Comparison of ENCODE assay signal across 34 cellular contexts in genomic region chr1:34657849-34658248, GRCh38.
"Had no signal": no experiment of that assay in that cellular context is flagged by ENCODE, and none has a peak within 500 bp of the region (broad histone marks: within the 10 kb centered on the region; RNA-seq: fewer than 3 reads in every experiment).

No MANE protein-coding gene starts in this region.

- ATAC-seq: activated CD8-positive, alpha-beta T cell treated with anti-CD3 and anti-CD28 coated beads for 36 hours; activated naive CD8-positive, alpha-beta T cell treated with anti-CD3 and anti-CD28 coated beads, Interleukin-2, amount 50 U/mL, for 24 hours; activated T-cell treated with anti-CD3 and anti-CD28 coated beads, Interleukin-2, amount 50 U/mL, for 4 hours; activated T-cell treated with anti-CD3 and anti-CD28 coated beads, Interleukin-2, amount 50 U/mL, for 72 hours; activated T-helper 17 cell treated with anti-CD3 and anti-CD28 coated beads, Interleukin-2, amount 50 U/mL, for 72 hours; body of pancreas had no signal

- H3K9me3 Mint-ChIP-seq: activated B cell treated with CpG ODN at 0.5 μM for 24 hours; activated CD4-positive, alpha-beta memory T cell treated with anti-CD3 and anti-CD28 coated beads for 36 hours; activated CD4-positive, alpha-beta T cell treated with anti-CD3 and anti-CD28 coated beads, Interleukin-2, amount 10 ng/mL, durations not matched to agents 24 days and 14 days; activated CD8-positive, alpha-beta T cell treated with anti-CD3 and anti-CD28 coated beads for 36 hours; activated naive CD4-positive, alpha-beta T cell treated with anti-CD3 and anti-CD28 coated beads, Interleukin-2, amount 10 ng/mL, durations not matched to agents 7 days and 5 days; activated naive CD4-positive, alpha-beta T cell treated with anti-CD3 and anti-CD28 coated beads, Interleukin-2, amount 50 U/mL, for 24 hours; activated naive CD8-positive, alpha-beta T cell treated with anti-CD3 and anti-CD28 coated beads, Interleukin-2, amount 10 ng/mL, durations not matched to agents 7 days and 5 days; activated naive CD8-positive, alpha-beta T cell treated with anti-CD3 and anti-CD28 coated beads, Interleukin-2, amount 50 U/mL, for 24 hours; activated T-cell treated with anti-CD3 and anti-CD28 coated beads, Interleukin-2, amount 50 U/mL, for 4 hours; activated T-cell treated with anti-CD3 and anti-CD28 coated beads, Interleukin-2, amount 50 U/mL, for 72 hours; activated T-helper 1 cell treated with anti-CD3 and anti-CD28 coated beads, Interleukin-12 subunit alpha, Interleukin-12 subunit beta, Interleukin-2, Interleukin-4 antibody, amounts not matched to agents 30 ng/mL and 10 ng/mL and 1 ng/mL, durations not matched to agents 14 hours and 24 hours and 36 hours; activated T-helper 17 cell treated with anti-CD3 and anti-CD28 coated beads, Interleukin-2, amount 50 U/mL, for 72 hours; T-helper 1 cell treated with Interleukin-12 subunit alpha and Interleukin-12 subunit beta and Interleukin-4 antibody, amounts not matched to agents 30 μg/mL and 1 μg/mL, for 36 hours; T-helper 2 cell treated with Interferon-gamma antibody and Interleukin-4, amounts not matched to agents 5 μg/mL and 100 μg/mL, for 36 hours had no signal

- H3K36me3 ChIP-seq: brain microvascular endothelial cell, breast epithelium had no signal

- DNase-seq: activated B cell treated with CpG ODN at 0.5 μM for 24 hours; activated CD4-positive, alpha-beta memory T cell treated with anti-CD3 and anti-CD28 coated beads for 36 hours; activated CD4-positive, alpha-beta T cell treated with anti-CD3 and anti-CD28 coated beads for 4 hours; activated CD4-positive, alpha-beta T cell treated with anti-CD3 and anti-CD28 coated beads, Interleukin-2, amount 10 ng/mL, durations not matched to agents 24 days and 14 days; activated CD4-positive, alpha-beta T cell treated with anti-CD3 and anti-CD28 coated beads, Interleukin-2, amount 50 U/mL, for 1 hour; activated CD4-positive, alpha-beta T cell treated with anti-CD3 and anti-CD28 coated beads, Interleukin-2, amount 50 U/mL, for 4 hours; activated CD4-positive, CD25-positive, alpha-beta regulatory T cell treated with anti-CD3 and anti-CD28 coated beads, Interleukin-2, amount 50 U/mL, for 72 hours; activated CD8-positive, alpha-beta memory T cell treated with anti-CD3 and anti-CD28 coated beads, Interleukin-2, amount 50 U/mL, for 4 hours; activated CD8-positive, alpha-beta T cell treated with anti-CD3 and anti-CD28 coated beads for 36 hours; activated effector memory CD4-positive, alpha-beta T cell treated with anti-CD3 and anti-CD28 coated beads, Interleukin-2, amount 50 U/mL, for 16 hours; activated naive CD4-positive, alpha-beta T cell treated with anti-CD3 and anti-CD28 coated beads, Interleukin-2, amount 10 ng/mL, durations not matched to agents 7 days and 5 days; activated naive CD4-positive, alpha-beta T cell treated with Interleukin-2 at 50 U/mL for 16 hours; activated naive CD8-positive, alpha-beta T cell treated with anti-CD3 and anti-CD28 coated beads, Interleukin-2, amount 10 ng/mL, durations not matched to agents 7 days and 5 days; activated naive CD8-positive, alpha-beta T cell treated with anti-CD3 and anti-CD28 coated beads, Interleukin-2, amount 50 U/mL, for 24 hours; activated T-cell treated with anti-CD3 and anti-CD28 coated beads for 4 hours; activated T-cell treated with anti-CD3 and anti-CD28 coated beads, Interleukin-2, amount 50 U/mL, for 1 hour; activated T-cell treated with anti-CD3 and anti-CD28 coated beads, Interleukin-2, amount 50 U/mL, for 4 hours; activated T-cell treated with anti-CD3 and anti-CD28 coated beads, Interleukin-2, amount 50 U/mL, for 72 hours; amygdala; anterior cingulate cortex; body of pancreas; brain microvascular endothelial cell; central memory CD4-positive, alpha-beta T cell; T-helper 1 cell; T-helper 2 cell; T-helper 9 cell had no signal

- H3K27ac Mint-ChIP-seq: activated B cell treated with CpG ODN at 0.5 μM for 24 hours; activated CD4-positive, alpha-beta memory T cell treated with anti-CD3 and anti-CD28 coated beads for 36 hours; activated CD4-positive, alpha-beta T cell treated with anti-CD3 and anti-CD28 coated beads, Interleukin-2, amount 10 ng/mL, durations not matched to agents 24 days and 14 days; activated CD8-positive, alpha-beta T cell treated with anti-CD3 and anti-CD28 coated beads for 36 hours; activated naive CD4-positive, alpha-beta T cell treated with anti-CD3 and anti-CD28 coated beads, Interleukin-2, amount 10 ng/mL, durations not matched to agents 7 days and 5 days; activated naive CD4-positive, alpha-beta T cell treated with anti-CD3 and anti-CD28 coated beads, Interleukin-2, amount 50 U/mL, for 24 hours; activated naive CD8-positive, alpha-beta T cell; activated naive CD8-positive, alpha-beta T cell treated with anti-CD3 and anti-CD28 coated beads, Interleukin-2, amount 10 ng/mL, durations not matched to agents 7 days and 5 days; activated naive CD8-positive, alpha-beta T cell treated with anti-CD3 and anti-CD28 coated beads, Interleukin-2, amount 50 U/mL, for 24 hours; activated T-cell treated with anti-CD3 and anti-CD28 coated beads, Interleukin-2, amount 50 U/mL, for 72 hours; activated T-helper 1 cell treated with anti-CD3 and anti-CD28 coated beads, Interleukin-12 subunit alpha, Interleukin-12 subunit beta, Interleukin-2, Interleukin-4 antibody, amounts not matched to agents 30 ng/mL and 10 ng/mL and 1 ng/mL, durations not matched to agents 14 hours and 24 hours and 36 hours; activated T-helper 17 cell treated with anti-CD3 and anti-CD28 coated beads, Interleukin-2, amount 50 U/mL, for 72 hours; T-helper 1 cell treated with Interleukin-12 subunit alpha and Interleukin-12 subunit beta and Interleukin-4 antibody, amounts not matched to agents 30 μg/mL and 1 μg/mL, for 36 hours; T-helper 2 cell treated with Interferon-gamma antibody and Interleukin-4, amounts not matched to agents 5 μg/mL and 100 μg/mL, for 36 hours had no signal

- H3K9me3 ChIP-seq: body of pancreas, breast epithelium had no signal

- H3K4me1 Mint-ChIP-seq: activated B cell treated with CpG ODN at 0.5 μM for 24 hours; activated CD4-positive, alpha-beta T cell treated with anti-CD3 and anti-CD28 coated beads, Interleukin-2, amount 10 ng/mL, durations not matched to agents 24 days and 14 days; activated naive CD4-positive, alpha-beta T cell treated with anti-CD3 and anti-CD28 coated beads, Interleukin-2, amount 10 ng/mL, durations not matched to agents 7 days and 5 days; activated naive CD4-positive, alpha-beta T cell treated with anti-CD3 and anti-CD28 coated beads, Interleukin-2, amount 50 U/mL, for 24 hours; activated naive CD8-positive, alpha-beta T cell treated with anti-CD3 and anti-CD28 coated beads, Interleukin-2, amount 10 ng/mL, durations not matched to agents 7 days and 5 days; activated naive CD8-positive, alpha-beta T cell treated with anti-CD3 and anti-CD28 coated beads, Interleukin-2, amount 50 U/mL, for 24 hours; activated T-helper 17 cell treated with anti-CD3 and anti-CD28 coated beads, Interleukin-2, amount 50 U/mL, for 72 hours had no signal

- H3K4me3 ChIP-seq: body of pancreas, breast epithelium had no signal

- H3K4me3 Mint-ChIP-seq: activated B cell treated with CpG ODN at 0.5 μM for 24 hours; activated CD4-positive, alpha-beta memory T cell treated with anti-CD3 and anti-CD28 coated beads for 36 hours; activated CD4-positive, alpha-beta T cell treated with anti-CD3 and anti-CD28 coated beads, Interleukin-2, amount 10 ng/mL, durations not matched to agents 24 days and 14 days; activated CD8-positive, alpha-beta T cell treated with anti-CD3 and anti-CD28 coated beads for 36 hours; activated naive CD4-positive, alpha-beta T cell treated with anti-CD3 and anti-CD28 coated beads, Interleukin-2, amount 10 ng/mL, durations not matched to agents 7 days and 5 days; activated naive CD4-positive, alpha-beta T cell treated with anti-CD3 and anti-CD28 coated beads, Interleukin-2, amount 50 U/mL, for 24 hours; activated naive CD8-positive, alpha-beta T cell; activated naive CD8-positive, alpha-beta T cell treated with anti-CD3 and anti-CD28 coated beads, Interleukin-2, amount 10 ng/mL, durations not matched to agents 7 days and 5 days; activated naive CD8-positive, alpha-beta T cell treated with anti-CD3 and anti-CD28 coated beads, Interleukin-2, amount 50 U/mL, for 24 hours; activated T-cell treated with anti-CD3 and anti-CD28 coated beads, Interleukin-2, amount 50 U/mL, for 4 hours; activated T-cell treated with anti-CD3 and anti-CD28 coated beads, Interleukin-2, amount 50 U/mL, for 72 hours; activated T-helper 1 cell treated with anti-CD3 and anti-CD28 coated beads, Interleukin-12 subunit alpha, Interleukin-12 subunit beta, Interleukin-2, Interleukin-4 antibody, amounts not matched to agents 30 ng/mL and 10 ng/mL and 1 ng/mL, durations not matched to agents 14 hours and 24 hours and 36 hours; activated T-helper 17 cell treated with anti-CD3 and anti-CD28 coated beads, Interleukin-2, amount 50 U/mL, for 72 hours; T-helper 1 cell treated with Interleukin-12 subunit alpha and Interleukin-12 subunit beta and Interleukin-4 antibody, amounts not matched to agents 30 μg/mL and 1 μg/mL, for 36 hours; T-helper 2 cell treated with Interferon-gamma antibody and Interleukin-4, amounts not matched to agents 5 μg/mL and 100 μg/mL, for 36 hours had no signal

- H3K27me3 ChIP-seq: body of pancreas, brain microvascular endothelial cell had no signal

- H3K36me3 Mint-ChIP-seq: activated CD4-positive, alpha-beta memory T cell treated with anti-CD3 and anti-CD28 coated beads for 36 hours; activated naive CD4-positive, alpha-beta T cell treated with anti-CD3 and anti-CD28 coated beads, Interleukin-2, amount 10 ng/mL, durations not matched to agents 7 days and 5 days; activated naive CD4-positive, alpha-beta T cell treated with anti-CD3 and anti-CD28 coated beads, Interleukin-2, amount 50 U/mL, for 24 hours; activated naive CD8-positive, alpha-beta T cell; activated naive CD8-positive, alpha-beta T cell treated with anti-CD3 and anti-CD28 coated beads, Interleukin-2, amount 10 ng/mL, durations not matched to agents 7 days and 5 days had no signal

- H3K27ac ChIP-seq: body of pancreas, brain microvascular endothelial cell, breast epithelium, VCaP had no signal

- H3K4me1 ChIP-seq: body of pancreas, breast epithelium had no signal
